27 cellular contexts compared by ENCODE assay signal in the genomic region with DNA sequence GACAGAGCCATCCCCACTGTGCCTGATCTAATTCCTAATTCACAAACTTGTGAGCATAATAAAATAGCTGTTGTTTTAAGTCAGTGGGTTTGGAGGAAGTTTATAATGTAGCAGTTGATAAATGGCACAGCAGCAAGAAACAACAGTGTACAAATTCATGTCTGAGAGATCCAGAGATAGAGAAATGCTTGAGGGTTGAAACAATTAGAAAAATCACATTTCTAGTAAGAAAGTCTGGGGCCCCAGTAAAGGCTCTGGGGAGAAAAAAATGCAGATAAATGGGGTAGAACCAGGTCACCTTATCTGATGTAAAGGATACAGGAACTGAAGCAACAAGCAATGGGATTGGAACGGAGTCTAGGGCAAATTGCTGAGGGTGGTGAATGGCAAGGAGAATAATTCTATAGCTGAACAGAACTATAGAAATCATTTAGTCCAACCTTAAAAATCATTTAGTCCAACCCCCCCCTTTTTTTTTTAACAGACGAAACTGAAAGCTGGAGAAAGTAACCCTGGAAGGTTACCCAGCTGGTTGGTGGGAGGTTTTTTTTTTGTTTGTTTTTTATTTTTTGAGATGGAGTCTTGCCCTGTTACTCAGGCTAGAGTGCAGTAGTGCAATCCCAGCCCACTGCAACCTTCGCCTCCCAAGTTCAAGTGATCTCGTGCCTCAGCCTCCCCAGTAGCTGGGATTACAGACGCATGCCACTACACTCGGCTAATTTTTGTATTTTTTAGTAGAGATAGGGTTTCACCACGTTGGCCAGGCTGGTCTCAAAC. TPM values are rescaled to one million over a fixed set of nuclear protein-coding genes. Genes with fewer than 3 reads are reported as not detected.
A peak's percentile ranks its signal among the peaks of the same experiment; 100 is the strongest.
DNase-seq lines count a peak whose midpoint lies in the region; ATAC-seq and TF ChIP-seq lines count a peak whose summit lies in the region.
"Had no signal": no experiment of that assay in that cellular context is flagged by ENCODE, and none has a peak within 500 bp of the region (broad histone marks: within the 10 kb centered on the region; RNA-seq: fewer than 3 reads in every experiment).

No MANE protein-coding gene starts in this region.

- POLR2A ChIA-PET in activated naive CD8-positive, alpha-beta T cell treated with anti-CD3 and anti-CD28 coated beads, Interleukin-2, amount 10 ng/mL, durations not matched to agents 7 days and 5 days (lab: Charles Lee): no interaction called here
- POLR2A ChIA-PET in SK-N-SH (lab: Yijun Ruan, JAX): no interaction called here

- H3K27ac Mint-ChIP-seq in activated naive CD8-positive, alpha-beta T cell treated with anti-CD3 and anti-CD28 coated beads, Interleukin-2, amount 10 ng/mL, durations not matched to agents 7 days and 5 days: no peak overlapping the region
- no peak overlapping the region for H3K27ac Mint-ChIP-seq in activated naive CD8-positive, alpha-beta T cell treated with anti-CD3 and anti-CD28 coated beads for 36 hours
- H3K27ac Mint-ChIP-seq: IgD-negative memory B cell had no signal

- no peaks in the 10 kb centered on the region for H4K20me1 ChIP-seq in SK-N-SH (ENCODE audit: insufficient read depth)

- H3K9me2 ChIP-seq in SK-N-SH: no peaks in the 10 kb centered on the region

- H3K9me3 Mint-ChIP-seq in activated naive CD8-positive, alpha-beta T cell treated with anti-CD3 and anti-CD28 coated beads, Interleukin-2, amount 10 ng/mL, durations not matched to agents 7 days and 5 days: no peaks in the 10 kb centered on the region
- H3K9me3 Mint-ChIP-seq in activated naive CD8-positive, alpha-beta T cell treated with anti-CD3 and anti-CD28 coated beads for 36 hours: no peaks in the 10 kb centered on the region
- H3K9me3 Mint-ChIP-seq: IgD-negative memory B cell had no signal

- TF ChIP-seq RAD21 in SK-N-SH (IDR thresholded peaks at IDR 0.05; ENCODE audit: low read length): no peak

- H3K27ac ChIP-seq in SK-N-SH (ENCODE audit: low read depth in 2 of 2, low read length in 1 of 2) (no peak overlapping the region), Peyer's patch (no peak overlapping the region)
- H3K27ac ChIP-seq: HL-60, PC-9 had no signal

- H3K36me3 Mint-ChIP-seq in activated naive CD8-positive, alpha-beta T cell treated with anti-CD3 and anti-CD28 coated beads, Interleukin-2, amount 10 ng/mL, durations not matched to agents 7 days and 5 days: no peaks in the 10 kb centered on the region
- H3K36me3 Mint-ChIP-seq in activated naive CD8-positive, alpha-beta T cell treated with anti-CD3 and anti-CD28 coated beads for 36 hours: no peaks in the 10 kb centered on the region

- no peaks in the 10 kb centered on the region for H3F3A ChIP-seq in SK-N-SH (replicated peaks; ENCODE audit: insufficient read depth)

- 70% methylated on average over 7 of the region's 7 CpGs for WGBS in SK-N-SH (ENCODE audit: low lambda C conversion rate)
- WGBS in lower leg skin, 2 donors: 66 to 68% methylated on average over 7 of the region's 7 CpGs

- intact Hi-C loops in lower leg skin (cut with DNase I; ENCODE audit: low total_unique reads): no loop called here

- no peaks in the 10 kb centered on the region for H3K9me3 ChIP-seq in SK-N-SH
- no peaks in the 10 kb centered on the region for H3K9me3 ChIP-seq in Peyer's patch

- no peak overlapping the region for H3K9ac ChIP-seq in SK-N-SH

- 0 out of 2 replicates have a peak overlapping the region, but pooled peaks have one; percentile 4 for H2AFZ ChIP-seq in SK-N-SH (ENCODE audit: low read depth)
- H2AFZ ChIP-seq: PC-9 had no signal

- H3K27me3 Mint-ChIP-seq in activated naive CD8-positive, alpha-beta T cell treated with anti-CD3 and anti-CD28 coated beads, Interleukin-2, amount 10 ng/mL, durations not matched to agents 7 days and 5 days: peaks cover 5% of the 10 kb centered on the region
- peaks cover 4% of the 10 kb centered on the region for H3K27me3 Mint-ChIP-seq in activated naive CD8-positive, alpha-beta T cell treated with anti-CD3 and anti-CD28 coated beads for 36 hours
- H3K27me3 Mint-ChIP-seq: IgD-negative memory B cell had no signal

- CTCF ChIA-PET in SK-N-SH (lab: Yijun Ruan, JAX): interaction anchor here (0.6 to 3.6 kb wide), 4 partner anchors 11 to 194 kb away, joined by 3 to 17 read pairs (median 5); no protein-coding TSS in a partner anchor

- no peaks in the 10 kb centered on the region for H3K36me3 ChIP-seq in SK-N-SH (replicated peaks in 1 of 2; ENCODE audit: control insufficient read depth in 1 of 2, insufficient read depth in 2 of 2, low read length in 1 of 2)
- H3K36me3 ChIP-seq in Peyer's patch: no peaks in the 10 kb centered on the region

- peak overlapping the region; percentile 11 for H3K4me3 Mint-ChIP-seq in activated naive CD8-positive, alpha-beta T cell treated with anti-CD3 and anti-CD28 coated beads, Interleukin-2, amount 10 ng/mL, durations not matched to agents 7 days and 5 days
- H3K4me3 Mint-ChIP-seq in activated naive CD8-positive, alpha-beta T cell treated with anti-CD3 and anti-CD28 coated beads for 36 hours: no peak overlapping the region
- H3K4me3 Mint-ChIP-seq: IgD-negative memory B cell had no signal

- no peak for ATAC-seq in activated naive CD8-positive, alpha-beta T cell treated with anti-CD3 and anti-CD28 coated beads, Interleukin-2, amount 10 ng/mL, durations not matched to agents 7 days and 5 days (ENCODE audit: low read depth)
- ATAC-seq in GM21423 (IDR thresholded peaks at IDR 0.05; ENCODE audit: unreplicated experiment): no peak
- ATAC-seq: HCT116 had no signal

- H3K27me3 ChIP-seq in SK-N-SH (ENCODE audit: insufficient read depth) (no peaks in the 10 kb centered on the region), Peyer's patch (no peaks in the 10 kb centered on the region)

- no peak overlapping the region for H3K4me3 ChIP-seq in SK-N-SH (ENCODE audit: low read depth in 2 of 2, low read length in 1 of 2)
- H3K4me3 ChIP-seq in lower leg skin (ENCODE audit: low read depth, poor library complexity, severe bottlenecking): no peak overlapping the region
- H3K4me3 ChIP-seq in Peyer's patch: no peak overlapping the region
- H3K4me3 ChIP-seq: PC-9 had no signal

- H3K4me2 ChIP-seq in SK-N-SH: no peak overlapping the region
- H3K4me2 ChIP-seq: PC-9 had no signal

- H3K4me1 ChIP-seq in SK-N-SH (ENCODE audit: control insufficient read depth in 1 of 2, insufficient read depth in 2 of 2, low read depth in 1 of 2, low read length in 1 of 2) (peaks cover 0 to 4% of the 10 kb centered on the region in 2 experiments; a peak in 1 of 4 replicates), Peyer's patch (no peaks in the 10 kb centered on the region)

- TF ChIP-seq CTCF in SK-N-SH (IDR thresholded peaks at IDR 0.05) (no peak), lower leg skin (IDR thresholded peaks at IDR 0.05) (no peak), Peyer's patch (IDR thresholded peaks at IDR 0.05) (no peak)

- no peak for DNase-seq in activated naive CD8-positive, alpha-beta T cell treated with anti-CD3 and anti-CD28 coated beads, Interleukin-2, amount 10 ng/mL, durations not matched to agents 7 days and 5 days
- DNase-seq in activated naive CD8-positive, alpha-beta T cell treated with anti-CD3 and anti-CD28 coated beads for 36 hours: no peak
- DNase-seq in SK-N-SH (peak; percentile 32), left kidney (ENCODE audit: low read depth, low spot score) (peak; percentile 40), lower leg skin (ENCODE audit: low spot score in 2 of 2) (no peak), Peyer's patch (no peak)
- DNase-seq in effector CD4-positive, alpha-beta T cell: no peak
- DNase-seq: 8988T; ACHN; DMS153; GOT3; Karpas-422; NCI-H1105 treated with DMSO at 0.1 percent for 48 hours; NCI-H146; NCI-H2029; NCI-H446; NCI-H524 treated with DMSO at 0.1 percent for 48 hours; NCI-H774; NK-92 treated with Interleukin-12 subunit alpha and Interleukin-12 subunit beta, amount 100 ng/mL, for 24 hours; PC-9; RPMI8226; SHP77; SW 1271 had no signal

- TF ChIP-seq POLR2A in lower leg skin (IDR thresholded peaks at IDR 0.05) (no peak), Peyer's patch (IDR thresholded peaks at IDR 0.05) (no peak)

- H3K79me2 ChIP-seq in SK-N-SH (ENCODE audit: insufficient read depth): no peaks in the 10 kb centered on the region

- no peak for TF ChIP-seq EP300 in SK-N-SH (IDR thresholded peaks at IDR 0.05; ENCODE audit: borderline replicate concordance in 1 of 2, low read depth in 1 of 2, low read length in 1 of 2)

- H3K4me1 Mint-ChIP-seq in activated naive CD8-positive, alpha-beta T cell treated with anti-CD3 and anti-CD28 coated beads, Interleukin-2, amount 10 ng/mL, durations not matched to agents 7 days and 5 days: peaks cover 5% of the 10 kb centered on the region
- H3K4me1 Mint-ChIP-seq in activated naive CD8-positive, alpha-beta T cell treated with anti-CD3 and anti-CD28 coated beads for 36 hours: no peaks in the 10 kb centered on the region

TF ChIP-seq in SK-N-SH, 30 proteins besides CTCF, POLR2A, EP300 and RAD21:
- TF ChIP-seq CHD2 (IDR thresholded peaks at IDR 0.05; ENCODE audit: low read length, partially characterized antibody) (no peak), TEAD4 (IDR thresholded peaks at IDR 0.05; ENCODE audit: borderline replicate concordance, insufficient read depth) (no peak), GABPA (IDR thresholded peaks at IDR 0.05; ENCODE audit: low read depth) (no peak), RFX5 (IDR thresholded peaks at IDR 0.05; ENCODE audit: low read length) (no peak), YY1 (IDR thresholded peaks at IDR 0.05; ENCODE audit: low read depth) (no peak), SMC3 (IDR thresholded peaks at IDR 0.05; ENCODE audit: low read depth, low read length) (no peak), ELF1 (IDR thresholded peaks at IDR 0.05) (no peak), FOSL2 (IDR thresholded peaks at IDR 0.05; ENCODE audit: borderline replicate concordance, low read depth) (no peak)

RNA-seq across cellular contexts. Expression of gene SHQ1, which starts 14.3 kb away (rescaled TPM):
- total RNA-seq in activated naive CD8-positive, alpha-beta T cell treated with anti-CD3 and anti-CD28 coated beads, Interleukin-2, amount 10 ng/mL, durations not matched to agents 7 days and 5 days: 10 to 100 TPM; 22.2 to 22.8 TPM
- 10 to 100 TPM; 38.9 to 40.0 TPM for total RNA-seq in activated naive CD8-positive, alpha-beta T cell treated with anti-CD3 and anti-CD28 coated beads for 36 hours
- polyA plus RNA-seq in SK-N-SH (2012; rRNA removed): 10.5 and 11.7 TPM in 2 replicates
- polyA plus RNA-seq in SK-N-SH (2012; cell fraction: cytosol; rRNA removed): 14.8 and 16.1 TPM in 2 replicates
- 8.3 and 14.7 TPM in 2 replicates for polyA plus RNA-seq in SK-N-SH (2012; cell fraction: nucleus; rRNA removed)
- total RNA-seq in lower leg skin: 10 to 100 TPM in 2 of 4 donors, 1 to 10 TPM in 2; 9.7 to 17.2 (median 12.2) TPM
- 100 to 1,000 TPM in 1 of 4 donors, 10 to 100 TPM in 3; 11.0 to 105 (median 13.4) TPM for total RNA-seq in Peyer's patch

RNA-seq across cellular contexts. Expression of gene GXYLT2, which starts 25.3 kb away (rescaled TPM):
- total RNA-seq in activated naive CD8-positive, alpha-beta T cell treated with anti-CD3 and anti-CD28 coated beads, Interleukin-2, amount 10 ng/mL, durations not matched to agents 7 days and 5 days: not detected
- under 1 TPM; 0.16 to 0.32 TPM for total RNA-seq in activated naive CD8-positive, alpha-beta T cell treated with anti-CD3 and anti-CD28 coated beads for 36 hours
- polyA plus RNA-seq in SK-N-SH (2012; rRNA removed): 9.1 and 9.3 TPM in 2 replicates
- 9.7 and 10.2 TPM in 2 replicates for polyA plus RNA-seq in SK-N-SH (2012; cell fraction: cytosol; rRNA removed)
- polyA plus RNA-seq in SK-N-SH (2012; cell fraction: nucleus; rRNA removed): 4.0 and 6.3 TPM in 2 replicates
- total RNA-seq in lower leg skin (1 to 10 TPM in 3 of 4 donors, under 1 TPM in 1; 0.72 to 6.8 (median 2.3) TPM), Peyer's patch (10 to 100 TPM in 1 of 4 donors, 1 to 10 TPM in 3; 1.1 to 38.0 (median 1.4) TPM)
- polyA plus RNA-seq: IgD-negative memory B cell had no signal

Comparison
In these comparisons a context has a peak if more than half of its experiments do, and no peak if none do; other contexts are left out.
1. DNase-seq: peak in SK-N-SH (single experiment) and left kidney (single experiment); none in activated naive CD8-positive, alpha-beta T cell treated with anti-CD3 and anti-CD28 coated beads, Interleukin-2, amount 10 ng/mL, durations not matched to agents 7 days and 5 days (single experiment), activated naive CD8-positive, alpha-beta T cell treated with anti-CD3 and anti-CD28 coated beads for 36 hours (single experiment), lower leg skin (0 of 2), Peyer's patch (0 of 3) and effector CD4-positive, alpha-beta T cell (single experiment).